8 cellular contexts compared by ENCODE assay signal in genomic region chr1:244836598-244836997, GRCh38. TPM values are rescaled to one million over a fixed set of nuclear protein-coding genes. Genes with fewer than 3 reads are reported as not detected.
DNase-seq lines count a peak whose midpoint lies in the region; ATAC-seq, FAIRE-seq and TF ChIP-seq lines count a peak whose summit lies in the region.

No MANE protein-coding gene starts in this region.

- H3K36me3 Mint-ChIP-seq in Calu3 (ENCODE audit: insufficient read depth, unreplicated experiment), result peaks cover 80% of the 10 kb centered on the region

- H3K4me3 ChIP-seq in epithelial cell of esophagus (ENCODE audit: low read length) (peak overlapping the region; percentile 88), pancreas (peak overlapping the region; percentile 36 to 77 (median 66))

- FAIRE-seq in pancreas (lab: Jason Lieb, UNC), result no peak
- FAIRE-seq in GM12891 (lab: Jason Lieb, UNC), result no peak

- peak overlapping the region in 3 of 4 donors; percentile 99 to 100 (median 100) for H3K27ac ChIP-seq in pancreas

- no peaks in the 10 kb centered on the region for H3K9me3 Mint-ChIP-seq in Calu3 (ENCODE audit: low read depth, unreplicated experiment)

- no peaks in the 10 kb centered on the region for H3K27me3 Mint-ChIP-seq in Calu3 (ENCODE audit: unreplicated experiment)

- no peak for DNase-seq in Calu3
- DNase-seq in OCI-M1 (lab: John Stamatoyannopoulos, UW), result peak; percentile 54
- no peak for DNase-seq in epithelial cell of esophagus (ENCODE audit: low read depth)
- DNase-seq in pancreas, result no peak
- no peak for DNase-seq in NCI-H2081 treated with DMSO at 0.1 percent for 48 hours (lab: John Stamatoyannopoulos, UW)
- no peak for DNase-seq in GM12891 (ENCODE audit: insufficient read length, low spot score)

- H3K9me3 ChIP-seq in pancreas, result no peaks in the 10 kb centered on the region

- no peaks in the 10 kb centered on the region for H3K27me3 ChIP-seq in pancreas

- peaks cover 70% of the 10 kb centered on the region for H3K4me1 Mint-ChIP-seq in Calu3 (ENCODE audit: low read depth, unreplicated experiment)

- TF ChIP-seq CTCF in Calu3 (IDR thresholded peaks at IDR 0.05; ENCODE audit: unreplicated experiment) (no peak), epithelial cell of esophagus (IDR thresholded peaks at IDR 0.05; ENCODE audit: insufficient read depth, low read depth, low read length, missing control alignments) (no peak), pancreas (IDR thresholded peaks at IDR 0.05) (no peak)

- ATAC-seq in pancreas, result no peak
- no peak for ATAC-seq in GM21381 (IDR thresholded peaks at IDR 0.05; ENCODE audit: unreplicated experiment)
- no peak for ATAC-seq in HG03025 (IDR thresholded peaks at IDR 0.05; ENCODE audit: low FRiP score, unreplicated experiment)

- H3K4me1 ChIP-seq in pancreas, result peaks cover 0 to 21% (median 16%) of the 10 kb centered on the region in 3 donors

- H3K36me3 ChIP-seq in pancreas, result no peaks in the 10 kb centered on the region

- no TSS peak for BruUV-seq in Calu3 (replicated peaks; lab: Mats Ljungman, UMichigan)

- CTCF ChIA-PET in Calu3 (lab: Charles Lee), result interaction anchor here (0.5 to 1.6 kb wide), 3 partner anchors 26 to 233 kb away, joined by 3 to 5 read pairs (median 4); no protein-coding TSS in a partner anchor

- peak overlapping the region; percentile 100 for H3K27ac Mint-ChIP-seq in Calu3 (ENCODE audit: unreplicated experiment)

- TF ChIP-seq POLR2A in GM12891 (IDR thresholded peaks at IDR 0.05; ENCODE audit: low read depth, low read length), result no peak

- intact Hi-C loops in Calu3 (cut with micrococcal nuclease; ENCODE audit: unreplicated experiment) (loop anchor here (2.0 kb wide), 1 partner anchor 24 kb away; no protein-coding TSS in a partner anchor), pancreas (cut with DNase I) (no loop called here)

- peak overlapping the region; percentile 84 for H3K4me3 Mint-ChIP-seq in Calu3 (ENCODE audit: low read depth, unreplicated experiment)

- 1 to 7% methylated on average over 3 of the region's 3 CpGs for WGBS in pancreas, 2 donors

TF ChIP-seq in GM12891, 5 proteins besides CTCF, POLR2A, EP300 and RAD21:
- TF ChIP-seq TAF1 (IDR thresholded peaks at IDR 0.05; ENCODE audit: low read depth, low read length) (no peak), SPI1 (IDR thresholded peaks at IDR 0.05; ENCODE audit: low read depth, low read length) (no peak), POLR2AphosphoS5 (IDR thresholded peaks at IDR 0.05; ENCODE audit: low read depth, low read length) (no peak), PAX5 (IDR thresholded peaks at IDR 0.05; ENCODE audit: insufficient read depth, low read length, severe bottlenecking) (no peak)

RNA-seq across cellular contexts. Expression of gene COX20, which starts 1.1 kb away (rescaled TPM):
- 22.6 and 32.8 TPM in 2 replicates for total RNA-seq in Calu3 (2022)
- 10 to 100 TPM; 10.7 to 21.8 (median 14.8) TPM for total RNA-seq in pancreas
- 10 to 100 TPM; 41.1 to 44.5 TPM for polyA plus RNA-seq in pancreas
- 63.7 TPM for polyA plus RNA-seq in GM12891 (2012; ENCODE audit: low read depth, missing spikeins)

RNA-seq across cellular contexts. Expression of gene HNRNPU, which starts 27.7 kb away (rescaled TPM):
- total RNA-seq in Calu3 (2022) (418 and 453 TPM in 2 replicates), pancreas (100 to 1,000 TPM in 4 of 6 donors, 10 to 100 TPM in 2; 87.9 to 157 (median 115) TPM)
- polyA plus RNA-seq in pancreas, result 100 to 1,000 TPM in 1 of 2 donors, 10 to 100 TPM in 1; 59.1 to 111 TPM
- polyA plus RNA-seq in GM12891 (2012; ENCODE audit: low read depth, missing spikeins), result 250 TPM
